In the genomic region with DNA sequence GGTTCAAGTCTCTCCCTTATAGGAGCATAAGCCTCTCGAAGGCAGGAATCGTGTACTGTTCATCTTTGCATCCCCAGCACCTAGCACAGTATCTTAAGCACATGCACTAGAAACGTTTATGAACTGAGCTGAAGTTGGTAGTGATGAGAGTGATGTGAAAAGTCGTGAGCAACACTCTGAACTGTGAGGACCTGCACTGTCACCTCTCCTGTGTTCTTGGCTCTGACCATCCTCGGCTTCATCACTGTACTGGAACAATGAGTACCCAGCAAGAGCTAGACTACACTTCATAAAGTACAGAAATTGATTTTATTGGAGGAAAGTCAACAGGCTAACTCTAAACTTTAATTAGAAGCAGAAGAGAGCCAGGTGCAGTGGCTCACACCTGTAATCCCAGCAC, we compare ENCODE assay signal across 26 cellular contexts.
"Had no signal": no experiment of that assay in that cellular context is flagged by ENCODE, and none has a peak within 500 bp of the region (broad histone marks: within the 10 kb centered on the region; RNA-seq: fewer than 3 reads in every experiment).

No MANE protein-coding gene starts in this region.

- H3K4me3 ChIP-seq: pancreas, prostate gland, right atrium auricular region, sigmoid colon, stomach, thoracic aorta, thyroid gland, tibial nerve, upper lobe of left lung, vagina had no signal

- ATAC-seq: naive thymus-derived CD8-positive, alpha-beta T cell; natural killer cell treated with Interleukin-12 subunit alpha and Interleukin-12 subunit beta and Interleukin-15 and Interleukin-18, amount 100 ng/mL, for 72 hours; pancreas; stimulated activated effector memory CD8-positive, alpha-beta T cell treated with anti-CD3 and anti-CD28 coated beads, Interleukin-12 subunit alpha, Interleukin-12 subunit beta, amount 100 ng/mL, for 72 hours; stimulated activated naive B cell treated with anti-CD40 and anti-IgM and Interleukin-4, amounts not matched to agents 10 μg/mL and 1 μg/mL and 100 μg/mL, for 72 hours had no signal

- H3K27ac ChIP-seq: neutrophil, pancreas, prostate gland, sigmoid colon, stomach, thoracic aorta, thyroid gland, tibial nerve, upper lobe of left lung, vagina had no signal

- H3K27me3 ChIP-seq: neutrophil, pancreas, right atrium auricular region, sigmoid colon, stomach, thyroid gland, tibial nerve, upper lobe of left lung, vagina had no signal

- H3K36me3 ChIP-seq: neutrophil, pancreas, prostate gland, right atrium auricular region, sigmoid colon, stomach, thoracic aorta, thyroid gland, tibial nerve, upper lobe of left lung, vagina had no signal

- H3K9me3 ChIP-seq: neutrophil, pancreas, prostate gland, right atrium auricular region, sigmoid colon, stomach, thoracic aorta, thyroid gland, tibial nerve, upper lobe of left lung, vagina had no signal

- DNase-seq: naive B cell; naive thymus-derived CD8-positive, alpha-beta T cell; nephron progenitor cell; nucleus accumbens; pancreas; retina; sigmoid colon; small intestine; stimulated activated CD4-positive, alpha-beta T cell treated with anti-CD3 and anti-CD28 coated beads, Interleukin-15, amount 100 ng/mL, for 24 hours; stimulated activated CD4-positive, alpha-beta T cell treated with anti-CD3 and anti-CD28 coated beads, Interleukin-2, amount 100 ng/mL, for 24 hours; stimulated activated CD4-positive, alpha-beta T cell treated with anti-CD3 and anti-CD28 coated beads, Interleukin-2, amount 100 ng/mL, for 48 hours; stimulated activated CD4-positive, alpha-beta T cell treated with anti-CD3 and anti-CD28 coated beads, Interleukin-4, amount 100 ng/mL, for 24 hours; stimulated activated naive B cell treated with anti-CD40 and anti-IgM and Interleukin-4, amounts not matched to agents 10 μg/mL and 1 μg/mL and 100 μg/mL, for 72 hours; stimulated activated naive CD4-positive, alpha-beta T cell treated with Interleukin-2 at 50 U/mL for 16 hours; stomach; thyroid gland; trophoblast cell; upper lobe of left lung had no signal

- H3K4me1 ChIP-seq: pancreas, prostate gland, right atrium auricular region, sigmoid colon, stomach, upper lobe of left lung, vagina had no signal
